In genomic region chr12:93443576-93443975, GRCh38 we compare ENCODE assay signal across 1 cellular context.
TF ChIP-seq lines count a peak whose summit lies in the region.

No MANE protein-coding gene starts in this region.

TF ChIP-seq in SK-N-SH treated with all-trans-retinoic acid at 6 μM for 48 hours, 23 proteins besides CTCF, POLR2A, EP300 and RAD21 (continued from another document):
- TF ChIP-seq, protein P1, sequence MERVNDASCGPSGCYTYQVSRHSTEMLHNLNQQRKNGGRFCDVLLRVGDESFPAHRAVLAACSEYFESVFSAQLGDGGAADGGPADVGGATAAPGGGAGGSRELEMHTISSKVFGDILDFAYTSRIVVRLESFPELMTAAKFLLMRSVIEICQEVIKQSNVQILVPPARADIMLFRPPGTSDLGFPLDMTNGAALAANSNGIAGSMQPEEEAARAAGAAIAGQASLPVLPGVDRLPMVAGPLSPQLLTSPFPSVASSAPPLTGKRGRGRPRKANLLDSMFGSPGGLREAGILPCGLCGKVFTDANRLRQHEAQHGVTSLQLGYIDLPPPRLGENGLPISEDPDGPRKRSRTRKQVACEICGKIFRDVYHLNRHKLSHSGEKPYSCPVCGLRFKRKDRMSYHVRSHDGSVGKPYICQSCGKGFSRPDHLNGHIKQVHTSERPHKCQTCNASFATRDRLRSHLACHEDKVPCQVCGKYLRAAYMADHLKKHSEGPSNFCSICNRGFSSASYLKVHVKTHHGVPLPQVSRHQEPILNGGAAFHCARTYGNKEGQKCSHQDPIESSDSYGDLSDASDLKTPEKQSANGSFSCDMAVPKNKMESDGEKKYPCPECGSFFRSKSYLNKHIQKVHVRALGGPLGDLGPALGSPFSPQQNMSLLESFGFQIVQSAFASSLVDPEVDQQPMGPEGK (CRISPR knock-in tag; IDR thresholded peaks at IDR 0.05; ENCODE audit: borderline replicate concordance) = no peak
- TF ChIP-seq ZFP3 (CRISPR knock-in tag; IDR thresholded peaks at IDR 0.05) = no peak
- no peak for TF ChIP-seq GLIS3 (CRISPR knock-in tag; IDR thresholded peaks at IDR 0.05)
- no peak for TF ChIP-seq PPARA (CRISPR knock-in tag; IDR thresholded peaks at IDR 0.05; ENCODE audit: borderline replicate concordance)
